In the genomic region with DNA sequence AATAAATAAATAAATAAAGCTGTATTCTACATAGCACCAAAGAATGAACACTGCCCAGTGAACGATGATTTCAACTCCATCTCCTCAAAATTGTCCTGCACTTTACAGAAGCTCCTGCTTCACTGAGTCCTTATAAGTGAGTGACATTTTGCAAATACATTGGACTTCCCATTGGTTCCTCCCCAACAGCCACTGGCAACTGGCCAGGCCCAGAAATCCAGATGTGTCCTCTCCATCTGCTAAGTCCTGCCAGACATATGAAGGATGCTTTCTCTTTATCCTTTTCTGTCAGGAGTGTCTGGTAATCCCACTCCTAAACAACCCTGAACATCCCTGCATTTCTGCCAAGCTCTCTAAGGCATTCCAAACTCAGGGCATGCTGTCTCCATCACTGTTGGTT, we compare ENCODE assay signal across 16 cellular contexts.
DNase-seq lines count a peak whose midpoint lies in the region; ATAC-seq, FAIRE-seq and TF ChIP-seq lines count a peak whose summit lies in the region.
"Had no signal": no experiment of that assay in that cellular context is flagged by ENCODE, and none has a peak within 500 bp of the region (broad histone marks: within the 10 kb centered on the region; RNA-seq: fewer than 3 reads in every experiment).

No MANE protein-coding gene starts in this region.

- H3K4me3 ChIP-seq in coronary artery, result no peak overlapping the region
- H3K4me3 ChIP-seq in neural progenitor cell, result no peak overlapping the region
- H3K4me3 ChIP-seq: A549 had no signal

- no peaks in the 10 kb centered on the region for H3K27me3 ChIP-seq in neural progenitor cell

- TF ChIP-seq CTCF in coronary artery (IDR thresholded peaks at IDR 0.05), result no peak
- no peak for TF ChIP-seq CTCF in neural progenitor cell (IDR thresholded peaks at IDR 0.05)

- H4K20me1 ChIP-seq in neural progenitor cell (ENCODE audit: low read depth), result no peaks in the 10 kb centered on the region

- DNase-seq in activated CD8-positive, alpha-beta memory T cell treated with anti-CD3 and anti-CD28 coated beads, Interleukin-2, amount 10 ng/mL, durations not matched to agents 7 days and 5 days, result peak; percentile 16
- no peak for DNase-seq in activated CD8-positive, alpha-beta memory T cell treated with anti-CD3 and anti-CD28 coated beads, Interleukin-2, amount 50 U/mL, for 48 hours
- DNase-seq in left ventricle myocardium superior (peak; percentile 47), cardiac septum (ENCODE audit: low spot score) (no peak), coronary artery (ENCODE audit: low spot score) (peak; percentile 24), neural progenitor cell (ENCODE audit: low spot score) (no peak), NCI-H1092 (lab: John Stamatoyannopoulos, UW) (no peak), frontal cortex (ENCODE audit: low spot score in 2 of 2) (no peak)
- DNase-seq: DMS153, MV-4-11, NCI-H2081 treated with DMSO at 0.1 percent for 48 hours, SHP77 treated with DMSO at 0.1 percent for 48 hours had no signal

- H3K4me3 Mint-ChIP-seq in activated CD8-positive, alpha-beta memory T cell treated with anti-CD3 and anti-CD28 coated beads, Interleukin-2, amount 10 ng/mL, durations not matched to agents 7 days and 5 days, result no peak overlapping the region
- no peak overlapping the region for H3K4me3 Mint-ChIP-seq in neural progenitor cell
- H3K4me3 Mint-ChIP-seq: CD8-positive, alpha-beta memory T cell had no signal

- H3K36me3 ChIP-seq in neural progenitor cell, result no peaks in the 10 kb centered on the region

- ATAC-seq in activated CD8-positive, alpha-beta memory T cell treated with anti-CD3 and anti-CD28 coated beads, Interleukin-2, amount 10 ng/mL, durations not matched to agents 7 days and 5 days, result no peak
- ATAC-seq in left ventricle myocardium superior, result no peak

- CTCF ChIA-PET in activated CD8-positive, alpha-beta memory T cell treated with anti-CD3 and anti-CD28 coated beads, Interleukin-2, amount 10 ng/mL, durations not matched to agents 7 days and 5 days (lab: Charles Lee), result interaction anchor here (0.9 to 1.2 kb wide), 3 partner anchors 11 to 249 kb away, joined by 3 to 5 read pairs (median 3); no protein-coding TSS in a partner anchor

- no peaks in the 10 kb centered on the region for H3F3A ChIP-seq in neural progenitor cell (ENCODE audit: low read depth)

- no peak overlapping the region for H3K27ac Mint-ChIP-seq in activated CD8-positive, alpha-beta memory T cell treated with anti-CD3 and anti-CD28 coated beads, Interleukin-2, amount 10 ng/mL, durations not matched to agents 7 days and 5 days
- peak overlapping the region; percentile 16 for H3K27ac Mint-ChIP-seq in neural progenitor cell
- H3K27ac Mint-ChIP-seq: CD8-positive, alpha-beta memory T cell had no signal

- peaks cover 28% of the 10 kb centered on the region for H3K27me3 Mint-ChIP-seq in activated CD8-positive, alpha-beta memory T cell treated with anti-CD3 and anti-CD28 coated beads, Interleukin-2, amount 10 ng/mL, durations not matched to agents 7 days and 5 days
- peaks cover 12% of the 10 kb centered on the region for H3K27me3 Mint-ChIP-seq in neural progenitor cell (ENCODE audit: insufficient read depth, low read depth)

- H3K4me1 Mint-ChIP-seq in activated CD8-positive, alpha-beta memory T cell treated with anti-CD3 and anti-CD28 coated beads, Interleukin-2, amount 10 ng/mL, durations not matched to agents 7 days and 5 days, result peaks cover 10% of the 10 kb centered on the region
- H3K4me1 Mint-ChIP-seq in neural progenitor cell, result peaks cover 12% of the 10 kb centered on the region

- H3K36me3 Mint-ChIP-seq in activated CD8-positive, alpha-beta memory T cell treated with anti-CD3 and anti-CD28 coated beads, Interleukin-2, amount 10 ng/mL, durations not matched to agents 7 days and 5 days, result peaks cover 3% of the 10 kb centered on the region
- no peaks in the 10 kb centered on the region for H3K36me3 Mint-ChIP-seq in neural progenitor cell

- no peak overlapping the region for H3K4me2 ChIP-seq in neural progenitor cell

- FAIRE-seq in frontal cortex (lab: Jason Lieb, UNC), result no peak
- FAIRE-seq: A549, HTR-8/SVneo had no signal

- H3K4me1 ChIP-seq in neural progenitor cell, result peaks cover 10% of the 10 kb centered on the region
- H3K4me1 ChIP-seq: A549 had no signal

- H3K9me3 Mint-ChIP-seq in activated CD8-positive, alpha-beta memory T cell treated with anti-CD3 and anti-CD28 coated beads, Interleukin-2, amount 10 ng/mL, durations not matched to agents 7 days and 5 days (ENCODE audit: low read depth), result no peaks in the 10 kb centered on the region
- H3K9me3 Mint-ChIP-seq in neural progenitor cell, result peaks cover 9% of the 10 kb centered on the region

- H3K27ac ChIP-seq in coronary artery (no peak overlapping the region), neural progenitor cell (no peak overlapping the region)
- H3K27ac ChIP-seq: A549, C4-2B had no signal

- intact Hi-C loops in left ventricle myocardium superior (cut with micrococcal nuclease) (no loop called here), cardiac septum (cut with DNase I) (loop anchor here (5.0 kb wide), 1 partner anchor 560 kb away; no protein-coding TSS in a partner anchor)

- no peak overlapping the region for H3K9ac ChIP-seq in neural progenitor cell

- no peaks in the 10 kb centered on the region for H3K79me2 ChIP-seq in neural progenitor cell (ENCODE audit: low read depth)

- peaks cover 8% of the 10 kb centered on the region for H3K9me3 ChIP-seq in neural progenitor cell (ENCODE audit: low read depth)
- H3K9me3 ChIP-seq: A549 had no signal

- no peak overlapping the region for H2AFZ ChIP-seq in neural progenitor cell (replicated peaks)

Comparison
In these comparisons a context has a peak if more than half of its experiments do, and no peak if none do; other contexts are left out.
1. DNase-seq: peak in activated CD8-positive, alpha-beta memory T cell treated with anti-CD3 and anti-CD28 coated beads, Interleukin-2, amount 10 ng/mL, durations not matched to agents 7 days and 5 days (single experiment), left ventricle myocardium superior (single experiment) and coronary artery (single experiment); none in activated CD8-positive, alpha-beta memory T cell treated with anti-CD3 and anti-CD28 coated beads, Interleukin-2, amount 50 U/mL, for 48 hours (single experiment), cardiac septum (single experiment), neural progenitor cell (single experiment), NCI-H1092 (single experiment) and frontal cortex (0 of 2).